In the genomic region with DNA sequence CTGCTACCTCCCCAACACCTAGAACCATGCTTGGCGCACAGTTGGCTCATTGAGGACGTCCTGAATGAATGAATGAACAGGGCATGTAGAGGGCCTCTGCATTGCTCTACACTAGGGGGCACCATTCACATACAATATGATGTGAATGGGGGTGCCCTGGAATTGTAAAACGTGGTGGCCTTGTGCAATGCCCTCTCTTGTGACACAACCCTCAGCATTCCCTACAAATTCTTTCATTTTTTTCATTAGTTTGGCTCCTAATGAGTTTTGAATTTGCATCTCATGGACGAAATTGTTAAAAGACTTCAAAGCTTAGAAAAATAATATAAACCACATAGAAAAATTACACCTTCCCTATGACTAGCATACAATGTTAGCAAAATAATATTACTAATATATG, we compare ENCODE assay signal across 8 cellular contexts. TPM values are rescaled to one million over a fixed set of nuclear protein-coding genes. Genes with fewer than 3 reads are reported as not detected.
DNase-seq lines count a peak whose midpoint lies in the region; ATAC-seq and TF ChIP-seq lines count a peak whose summit lies in the region.

No MANE protein-coding gene starts in this region.

- H3K27me3 Mint-ChIP-seq in neural crest cell (ENCODE audit: low read depth) = no peaks in the 10 kb centered on the region
- no peaks in the 10 kb centered on the region for H3K27me3 Mint-ChIP-seq in activated naive CD4-positive, alpha-beta T cell treated with anti-CD3 and anti-CD28 coated beads, Interleukin-2, amount 10 ng/mL, durations not matched to agents 7 days and 5 days

- no peaks in the 10 kb centered on the region for H3K36me3 Mint-ChIP-seq in neural crest cell (ENCODE audit: low read depth)
- H3K36me3 Mint-ChIP-seq in activated naive CD4-positive, alpha-beta T cell treated with anti-CD3 and anti-CD28 coated beads, Interleukin-2, amount 10 ng/mL, durations not matched to agents 7 days and 5 days = no peaks in the 10 kb centered on the region

- no peaks in the 10 kb centered on the region for H3K36me3 ChIP-seq in HAP-1 (replicated peaks)

- H3K4me3 ChIP-seq in HAP-1 = no peak overlapping the region
- no peak overlapping the region for H3K4me3 ChIP-seq in cardiac fibroblast (replicated peaks in 1 of 2; ENCODE audit: low read depth in 2 of 2, low read length in 2 of 2)

- H3K4me3 Mint-ChIP-seq in neural crest cell = no peak overlapping the region
- H3K4me3 Mint-ChIP-seq in activated naive CD4-positive, alpha-beta T cell treated with anti-CD3 and anti-CD28 coated beads, Interleukin-2, amount 10 ng/mL, durations not matched to agents 7 days and 5 days = no peak overlapping the region

- peak; percentile 80 for TF ChIP-seq CTCF in cardiac fibroblast (IDR thresholded peaks at IDR 0.05; ENCODE audit: low read depth, low read length)
- TF ChIP-seq CTCF in neural crest cell (conservative IDR thresholded peaks at IDR 0.05) = peak; percentile 49

- peaks cover 9% of the 10 kb centered on the region for H3K4me1 Mint-ChIP-seq in neural crest cell
- no peaks in the 10 kb centered on the region for H3K4me1 Mint-ChIP-seq in activated naive CD4-positive, alpha-beta T cell treated with anti-CD3 and anti-CD28 coated beads, Interleukin-2, amount 10 ng/mL, durations not matched to agents 7 days and 5 days

- CTCF ChIA-PET in activated naive CD4-positive, alpha-beta T cell treated with anti-CD3 and anti-CD28 coated beads, Interleukin-2, amount 10 ng/mL, durations not matched to agents 7 days and 5 days (lab: Charles Lee) = interaction anchor here (0.8 to 1.2 kb wide), 2 partner anchors 12 to 451 kb away, joined by 3 to 4 read pairs; no protein-coding TSS in a partner anchor

- H3K9me3 ChIP-seq in HAP-1 = no peaks in the 10 kb centered on the region

- DNase-seq in SIG-M5 treated with dmso at 0.1 percent for 504 hours (lab: John Stamatoyannopoulos, UW; ENCODE audit: unreplicated experiment) (peak; percentile 36), SIG-M5 (lab: John Stamatoyannopoulos, UW) (no peak), HAP-1 (ENCODE audit: low spot score in 2 of 2) (peak; percentile 21 to 57), NCI-H1694 (lab: John Stamatoyannopoulos, UW) (peak; percentile 48), cardiac fibroblast (ENCODE audit: low read depth in 2 of 2) (peak; percentile 85 to 89), neural crest cell (ENCODE audit: low read depth, low spot score) (no peak)
- DNase-seq in activated naive CD4-positive, alpha-beta T cell treated with anti-CD3 and anti-CD28 coated beads, Interleukin-2, amount 10 ng/mL, durations not matched to agents 7 days and 5 days = no peak

- H3K9me3 Mint-ChIP-seq in neural crest cell = no peaks in the 10 kb centered on the region
- no peaks in the 10 kb centered on the region for H3K9me3 Mint-ChIP-seq in activated naive CD4-positive, alpha-beta T cell treated with anti-CD3 and anti-CD28 coated beads, Interleukin-2, amount 10 ng/mL, durations not matched to agents 7 days and 5 days

- H3K27ac Mint-ChIP-seq in neural crest cell (ENCODE audit: unreplicated experiment) = no peak overlapping the region
- no peak overlapping the region for H3K27ac Mint-ChIP-seq in activated naive CD4-positive, alpha-beta T cell treated with anti-CD3 and anti-CD28 coated beads, Interleukin-2, amount 10 ng/mL, durations not matched to agents 7 days and 5 days

- ATAC-seq in GM21390 (IDR thresholded peaks at IDR 0.05; ENCODE audit: unreplicated experiment) = no peak

- in situ Hi-C loops in HAP-1 (cut with MboI; ENCODE audit: low sequenced_read_pairs) = no loop called here

- no peaks in the 10 kb centered on the region for H3K27me3 ChIP-seq in HAP-1 (ENCODE audit: low read depth)

- peaks cover 4% of the 10 kb centered on the region for H3K4me1 ChIP-seq in HAP-1

RNA-seq across cellular contexts. Expression of gene DIO2, which starts 2.3 kb away (rescaled TPM):
- 0.09 and 0.41 TPM in 2 replicates for total RNA-seq in neural crest cell

Comparison
In these comparisons a context has a peak if more than half of its experiments do, and no peak if none do; other contexts are left out.
1. DNase-seq: peak in SIG-M5 treated with dmso at 0.1 percent for 504 hours (single experiment), HAP-1 (2 of 2), NCI-H1694 (single experiment) and cardiac fibroblast (2 of 2); none in SIG-M5 (single experiment), neural crest cell (single experiment) and activated naive CD4-positive, alpha-beta T cell treated with anti-CD3 and anti-CD28 coated beads, Interleukin-2, amount 10 ng/mL, durations not matched to agents 7 days and 5 days (single experiment).